Comparison of ENCODE assay signal across 21 cellular contexts in genomic region chr3:159821148-159821547, GRCh38. TPM values are rescaled to one million over a fixed set of nuclear protein-coding genes. Genes with fewer than 3 reads are reported as not detected.
A peak's percentile ranks its signal among the peaks of the same experiment; 100 is the strongest.
DNase-seq lines count a peak whose midpoint lies in the region; ATAC-seq and TF ChIP-seq lines count a peak whose summit lies in the region.
"Had no signal": no experiment of that assay in that cellular context is flagged by ENCODE, and none has a peak within 500 bp of the region (broad histone marks: within the 10 kb centered on the region; RNA-seq: fewer than 3 reads in every experiment).

No MANE protein-coding gene starts in this region.

- no peak overlapping the region for H2BK12ac ChIP-seq in neuronal stem cell (ENCODE audit: low read length)

- no peak for TF ChIP-seq CTCF in epithelial cell of esophagus (IDR thresholded peaks at IDR 0.05; ENCODE audit: insufficient read depth, low read depth, low read length, missing control alignments)

- no peak overlapping the region for H2BK5ac ChIP-seq in neuronal stem cell (ENCODE audit: low read length)

- H3K4me3 Mint-ChIP-seq in activated CD8-positive, alpha-beta memory T cell treated with anti-CD3 and anti-CD28 coated beads, Interleukin-2, amount 10 ng/mL, durations not matched to agents 7 days and 5 days = no peak overlapping the region
- H3K4me3 Mint-ChIP-seq: activated T-helper 17 cell treated with anti-CD3 and anti-CD28 coated beads, Interleukin-2, amount 50 U/mL, for 72 hours; CD4-positive, alpha-beta T cell; WTC11 had no signal

- H3K9me3 Mint-ChIP-seq in activated CD8-positive, alpha-beta memory T cell treated with anti-CD3 and anti-CD28 coated beads, Interleukin-2, amount 10 ng/mL, durations not matched to agents 7 days and 5 days (ENCODE audit: low read depth) = no peaks in the 10 kb centered on the region
- H3K9me3 Mint-ChIP-seq: activated T-helper 17 cell treated with anti-CD3 and anti-CD28 coated beads, Interleukin-2, amount 50 U/mL, for 72 hours; CD4-positive, alpha-beta T cell; WTC11 had no signal

- no peaks in the 10 kb centered on the region for H3K4me1 Mint-ChIP-seq in activated CD8-positive, alpha-beta memory T cell treated with anti-CD3 and anti-CD28 coated beads, Interleukin-2, amount 10 ng/mL, durations not matched to agents 7 days and 5 days
- H3K4me1 Mint-ChIP-seq: activated T-helper 17 cell treated with anti-CD3 and anti-CD28 coated beads, Interleukin-2, amount 50 U/mL, for 72 hours had no signal

- H3K4me3 ChIP-seq in epithelial cell of esophagus (ENCODE audit: low read length) = no peak overlapping the region
- no peak overlapping the region for H3K4me3 ChIP-seq in neuronal stem cell (ENCODE audit: low read length in 2 of 2)
- H3K4me3 ChIP-seq: colonic mucosa, spleen had no signal

- no peak overlapping the region for H3K14ac ChIP-seq in neuronal stem cell (ENCODE audit: low read length)

- peaks cover 0 to 5% (median 0%) of the 10 kb centered on the region in 3 experiments for H3K27me3 ChIP-seq in neuronal stem cell (ENCODE audit: control insufficient read depth in 3 of 3, insufficient read depth in 3 of 3, low read depth in 1 of 3, low read length in 3 of 3)
- H3K27me3 ChIP-seq: colonic mucosa, spleen had no signal

- H3K27ac Mint-ChIP-seq in activated CD8-positive, alpha-beta memory T cell treated with anti-CD3 and anti-CD28 coated beads, Interleukin-2, amount 10 ng/mL, durations not matched to agents 7 days and 5 days = no peak overlapping the region
- H3K27ac Mint-ChIP-seq: activated T-helper 17 cell treated with anti-CD3 and anti-CD28 coated beads, Interleukin-2, amount 50 U/mL, for 72 hours; CD4-positive, alpha-beta T cell; WTC11 had no signal

- H3K79me1 ChIP-seq in neuronal stem cell (ENCODE audit: low read depth, low read length) = no peaks in the 10 kb centered on the region

- in situ Hi-C loops in SK-MEL-5 (cut with HindIII; ENCODE audit: low pct_unique_long_range_greater_than_20kb, low sequenced_read_pairs) = no loop called here

- H3K18ac ChIP-seq in neuronal stem cell (ENCODE audit: low read length) = no peak overlapping the region

- no peak overlapping the region for H2AK5ac ChIP-seq in neuronal stem cell (ENCODE audit: low read depth, low read length)

- no peak overlapping the region for H3K9ac ChIP-seq in neuronal stem cell (ENCODE audit: low read depth, low read length, poor library complexity)

- CTCF ChIA-PET in activated CD8-positive, alpha-beta memory T cell treated with anti-CD3 and anti-CD28 coated beads, Interleukin-2, amount 10 ng/mL, durations not matched to agents 7 days and 5 days (lab: Charles Lee) = no interaction called here

- no peak overlapping the region for H3K23ac ChIP-seq in neuronal stem cell (ENCODE audit: low read depth, low read length, poor library complexity)

- H3K9me3 ChIP-seq in neuronal stem cell (replicated peaks in 1 of 2; ENCODE audit: control insufficient read depth in 2 of 2, insufficient read depth in 1 of 2, low read depth in 1 of 2, low read length in 2 of 2) = no peaks in the 10 kb centered on the region
- H3K9me3 ChIP-seq: colonic mucosa, spleen had no signal

- no peak overlapping the region for H2BK15ac ChIP-seq in neuronal stem cell (ENCODE audit: low read length)

- no peak overlapping the region for H3K4me2 ChIP-seq in neuronal stem cell (ENCODE audit: insufficient read depth, low read length, poor library complexity, severe bottlenecking)

- H2AFZ ChIP-seq in neuronal stem cell (ENCODE audit: low read length) = peak overlapping the region; percentile 54

- no peaks in the 10 kb centered on the region for H3K36me3 Mint-ChIP-seq in activated CD8-positive, alpha-beta memory T cell treated with anti-CD3 and anti-CD28 coated beads, Interleukin-2, amount 10 ng/mL, durations not matched to agents 7 days and 5 days
- H3K36me3 Mint-ChIP-seq: WTC11 had no signal

- no peak overlapping the region for H3K27ac ChIP-seq in neuronal stem cell (replicated peaks; ENCODE audit: low read length)
- H3K27ac ChIP-seq: colonic mucosa, spleen had no signal

- H4K8ac ChIP-seq in neuronal stem cell (ENCODE audit: low read depth, low read length) = no peak overlapping the region

- peaks cover 13 to 14% of the 10 kb centered on the region in 2 donors for H3K4me1 ChIP-seq in neuronal stem cell (ENCODE audit: control insufficient read depth in 2 of 2, insufficient read depth in 1 of 2, low read depth in 1 of 2, low read length in 2 of 2)
- H3K4me1 ChIP-seq: colonic mucosa had no signal

- no peak overlapping the region for H3K4ac ChIP-seq in neuronal stem cell (ENCODE audit: low read length)

- no peak for ATAC-seq in activated CD8-positive, alpha-beta memory T cell treated with anti-CD3 and anti-CD28 coated beads, Interleukin-2, amount 10 ng/mL, durations not matched to agents 7 days and 5 days
- ATAC-seq: activated T-helper 17 cell treated with anti-CD3 and anti-CD28 coated beads, Interleukin-2, amount 50 U/mL, for 72 hours; HepG2; WTC11 had no signal

- DNase-seq in H4 (ENCODE audit: low spot score) (peak; percentile 55), SK-MEL-5 (ENCODE audit: low read depth, low spot score) (peak; percentile 41), epithelial cell of esophagus (ENCODE audit: low read depth) (peak; percentile 70), neuronal stem cell (ENCODE audit: low spot score) (no peak), hepatic stellate cell (ENCODE audit: low spot score) (no peak), SW480 (ENCODE audit: low spot score) (no peak), foreskin melanocyte (no peak)
- no peak for DNase-seq in activated CD8-positive, alpha-beta memory T cell treated with anti-CD3 and anti-CD28 coated beads, Interleukin-2, amount 10 ng/mL, durations not matched to agents 7 days and 5 days
- DNase-seq: ACHN; CD4-positive, alpha-beta T cell; colonic mucosa; NCI-H1048; NCI-H2227 treated with DMSO at 0.1 percent for 48 hours; NK-92 treated with Interleukin-12 subunit alpha and Interleukin-12 subunit beta, amount 100 ng/mL, for 24 hours; posterior cingulate gyrus; spleen; stimulated activated naive CD4-positive, alpha-beta T cell; T-helper 1 cell had no signal

- no CpG with 5 or more reads among the region's 5 CpGs for WGBS in neuronal stem cell (ENCODE audit: extremely low coverage in 2 of 2, insufficient read length in 2 of 2, insufficient replicate concordance in 1 of 2), 2 donors

- no peak overlapping the region for H4K91ac ChIP-seq in neuronal stem cell (ENCODE audit: low read depth, low read length, poor library complexity)

- no peaks in the 10 kb centered on the region for H3K36me3 ChIP-seq in neuronal stem cell (replicated peaks in 1 of 2; ENCODE audit: control insufficient read depth in 2 of 2, insufficient read depth in 2 of 2, low read length in 2 of 2)
- H3K36me3 ChIP-seq: colonic mucosa, spleen had no signal

- peaks cover 7% of the 10 kb centered on the region for H3K27me3 Mint-ChIP-seq in activated CD8-positive, alpha-beta memory T cell treated with anti-CD3 and anti-CD28 coated beads, Interleukin-2, amount 10 ng/mL, durations not matched to agents 7 days and 5 days
- H3K27me3 Mint-ChIP-seq: CD4-positive, alpha-beta T cell had no signal

- H2BK120ac ChIP-seq in neuronal stem cell (ENCODE audit: low read depth, low read length) = no peak overlapping the region

RNA-seq across cellular contexts. Expression of gene SCHIP1, which starts 18.5 kb away (rescaled TPM):
- total RNA-seq in H4 (2014; rRNA removed; shearing (Covaris generic)) = 3.2 and 3.4 TPM in 2 replicates
- total RNA-seq in SK-MEL-5 (2014; rRNA removed; shearing (Covaris generic)) = 0.03 and 0.08 TPM in 2 replicates
- not detected in 2 replicates for polyA plus RNA-seq in SK-MEL-5 (2015; cell fraction: cytosol; rRNA removed)
- 1.3 and 1.5 TPM in 2 replicates for polyA plus RNA-seq in SK-MEL-5 (2015; cell fraction: nucleus; rRNA removed)
- polyA plus RNA-seq in neuronal stem cell (2013, experiment 1 of 2) = 31.0 TPM
- polyA plus RNA-seq in neuronal stem cell (2013, experiment 2 of 2) = 31.4 TPM
- total RNA-seq in activated CD8-positive, alpha-beta memory T cell treated with anti-CD3 and anti-CD28 coated beads, Interleukin-2, amount 10 ng/mL, durations not matched to agents 7 days and 5 days = under 1 TPM; 0.23 to 0.41 TPM
- total RNA-seq: activated T-helper 17 cell treated with anti-CD3 and anti-CD28 coated beads, Interleukin-2, amount 50 U/mL, for 72 hours; CD4-positive, alpha-beta T cell had no signal
- polyA plus RNA-seq: HepG2 had no signal

Comparison
In these comparisons a context has a peak if more than half of its experiments do, and no peak if none do; other contexts are left out.
1. DNase-seq: peak in H4 (single experiment), SK-MEL-5 (single experiment) and epithelial cell of esophagus (single experiment); none in neuronal stem cell (single experiment), hepatic stellate cell (single experiment), SW480 (single experiment), activated CD8-positive, alpha-beta memory T cell treated with anti-CD3 and anti-CD28 coated beads, Interleukin-2, amount 10 ng/mL, durations not matched to agents 7 days and 5 days (single experiment) and foreskin melanocyte (single experiment).